In genomic region chr11:64778223-64778472, GRCh38 we compare ENCODE assay signal across 8 cellular contexts. TPM values are rescaled to one million over a fixed set of nuclear protein-coding genes. Genes with fewer than 3 reads are reported as not detected.
A peak's percentile ranks its signal among the peaks of the same experiment; 100 is the strongest.
DNase-seq lines count a peak whose midpoint lies in the region; ATAC-seq, FAIRE-seq and TF ChIP-seq lines count a peak whose summit lies in the region.

No MANE protein-coding gene starts in this region.

- H3K4me3 ChIP-seq in AG10803 (ENCODE audit: low read length): peak overlapping the region; percentile 69
- peak overlapping the region in 1 of 2 donors; percentile 52 for H3K4me3 ChIP-seq in kidney (ENCODE audit: low read length in 2 of 2)
- peak overlapping the region; percentile 95 to 99 for H3K4me3 ChIP-seq in tibial artery

- no peaks in the 10 kb centered on the region for H3K9me3 Mint-ChIP-seq in activated T-helper 1 cell treated with anti-CD3 and anti-CD28 coated beads, Interleukin-12 subunit alpha, Interleukin-12 subunit beta, Interleukin-2, Interleukin-4 antibody, amounts not matched to agents 30 ng/mL and 10 ng/mL and 1 ng/mL, durations not matched to agents 14 hours and 24 hours and 36 hours

- CTCF ChIA-PET in HEK293T (lab: Yijun Ruan, JAX): interaction anchor here (1.5 kb wide), 1 partner anchor 9 kb away, joined by 5 read pairs; no protein-coding TSS in a partner anchor

- peak overlapping the region; percentile 98 for H3K27ac ChIP-seq in kidney (ENCODE audit: low read depth in 2 of 2, low read length in 2 of 2)
- H3K27ac ChIP-seq in tibial artery: peak overlapping the region; percentile 99

- FAIRE-seq in kidney (lab: Jason Lieb, UNC): no peak

- H3K36me3 Mint-ChIP-seq in activated T-helper 1 cell treated with anti-CD3 and anti-CD28 coated beads, Interleukin-12 subunit alpha, Interleukin-12 subunit beta, Interleukin-2, Interleukin-4 antibody, amounts not matched to agents 30 ng/mL and 10 ng/mL and 1 ng/mL, durations not matched to agents 14 hours and 24 hours and 36 hours (ENCODE audit: low read depth): peaks cover 41% of the 10 kb centered on the region

- POLR2A ChIA-PET in HEK293T (lab: Yijun Ruan, JAX): interaction anchor here (0.9 to 1.5 kb wide), 19 partner anchors 14 to 461 kb away, joined by 3 to 17 read pairs (median 4); partner anchors contain the start of genes MAP4K2, MEN1, PYGM and TRMT112

- no peak for TF ChIP-seq CTCF in AG10803 (conservative IDR thresholded peaks at IDR 0.05; ENCODE audit: low read length)
- no peak for TF ChIP-seq CTCF in kidney (IDR thresholded peaks at IDR 0.05; ENCODE audit: borderline replicate concordance, extremely low read depth, insufficient read depth)
- no peak for TF ChIP-seq CTCF in tibial artery (IDR thresholded peaks at IDR 0.05)

- H3K4me3 Mint-ChIP-seq in activated T-helper 1 cell treated with anti-CD3 and anti-CD28 coated beads, Interleukin-12 subunit alpha, Interleukin-12 subunit beta, Interleukin-2, Interleukin-4 antibody, amounts not matched to agents 30 ng/mL and 10 ng/mL and 1 ng/mL, durations not matched to agents 14 hours and 24 hours and 36 hours: peak overlapping the region; percentile 87

- H3K27ac Mint-ChIP-seq in activated T-helper 1 cell treated with anti-CD3 and anti-CD28 coated beads, Interleukin-12 subunit alpha, Interleukin-12 subunit beta, Interleukin-2, Interleukin-4 antibody, amounts not matched to agents 30 ng/mL and 10 ng/mL and 1 ng/mL, durations not matched to agents 14 hours and 24 hours and 36 hours: peak overlapping the region; percentile 97

- intact Hi-C loops in activated T-helper 1 cell treated with anti-CD3 and anti-CD28 coated beads, Interleukin-12 subunit alpha, Interleukin-12 subunit beta, Interleukin-2, Interleukin-4 antibody, amounts not matched to agents 30 ng/mL and 10 ng/mL and 1 ng/mL, durations not matched to agents 14 hours and 24 hours and 36 hours (cut with micrococcal nuclease): loop anchor here (1.0 to 5.0 kb wide), 12 partner anchors 25 to 1081 kb away; partner anchors contain the start of genes CFL1, EHD1, FAU and MAP4K2
- intact Hi-C loops in kidney (cut with DNase I): no loop called here
- intact Hi-C loops in tibial artery (cut with DNase I; ENCODE audit: low total_unique reads): no loop called here

- H3K9me3 ChIP-seq in kidney (ENCODE audit: control insufficient read depth in 1 of 2, low read length in 2 of 2): no peaks in the 10 kb centered on the region
- no peaks in the 10 kb centered on the region for H3K9me3 ChIP-seq in tibial artery

- DNase-seq in AG10803 (ENCODE audit: low read depth) (no peak), HEK293T (ENCODE audit: extremely low spot score) (no peak), kidney (no peak), tibial artery (no peak), AML-193 (lab: John Stamatoyannopoulos, UW) (no peak)
- no peak for DNase-seq in activated T-helper 1 cell treated with anti-CD3 and anti-CD28 coated beads, Interleukin-12 subunit alpha, Interleukin-12 subunit beta, Interleukin-2, Interleukin-4 antibody, amounts not matched to agents 30 ng/mL and 10 ng/mL and 1 ng/mL, durations not matched to agents 14 hours and 24 hours and 36 hours (ENCODE audit: low spot score)
- no peak for DNase-seq in activated effector memory CD4-positive, alpha-beta T cell treated with anti-CD3 and anti-CD28 coated beads, Interleukin-2, amount 50 U/mL, for 16 hours

- no peaks in the 10 kb centered on the region for H3K27me3 ChIP-seq in tibial artery

- peaks cover 2% of the 10 kb centered on the region for H3K27me3 Mint-ChIP-seq in activated T-helper 1 cell treated with anti-CD3 and anti-CD28 coated beads, Interleukin-12 subunit alpha, Interleukin-12 subunit beta, Interleukin-2, Interleukin-4 antibody, amounts not matched to agents 30 ng/mL and 10 ng/mL and 1 ng/mL, durations not matched to agents 14 hours and 24 hours and 36 hours (ENCODE audit: insufficient read depth)

- H3K9ac ChIP-seq in kidney (ENCODE audit: low read length in 2 of 2): peak overlapping the region; percentile 41 to 72

- H3K4me1 Mint-ChIP-seq in activated T-helper 1 cell treated with anti-CD3 and anti-CD28 coated beads, Interleukin-12 subunit alpha, Interleukin-12 subunit beta, Interleukin-2, Interleukin-4 antibody, amounts not matched to agents 30 ng/mL and 10 ng/mL and 1 ng/mL, durations not matched to agents 14 hours and 24 hours and 36 hours (ENCODE audit: low read depth): peaks cover 63% of the 10 kb centered on the region

- no peak for ATAC-seq in GM21423 (IDR thresholded peaks at IDR 0.05; ENCODE audit: unreplicated experiment)

- H3K36me3 ChIP-seq in kidney (ENCODE audit: control insufficient read depth in 1 of 2, insufficient read depth in 2 of 2, low read length in 2 of 2): peaks cover 31 to 34% of the 10 kb centered on the region in 2 donors
- peaks cover 33 to 42% (median 35%) of the 10 kb centered on the region in 3 donors for H3K36me3 ChIP-seq in tibial artery

- H3K4me1 ChIP-seq in kidney (ENCODE audit: control insufficient read depth in 1 of 2, insufficient read depth in 1 of 2, low read depth in 1 of 2, low read length in 2 of 2): peaks cover 14 to 21% of the 10 kb centered on the region in 2 donors
- H3K4me1 ChIP-seq in tibial artery: peaks cover 0 to 48% (median 30%) of the 10 kb centered on the region in 4 donors

TF ChIP-seq in HEK293T, 16 proteins besides CTCF, POLR2A, EP300 and RAD21:
- TF ChIP-seq NFRKB (IDR thresholded peaks at IDR 0.05) (no peak), BHLHE40 (IDR thresholded peaks at IDR 0.05; ENCODE audit: borderline replicate concordance) (no peak), FOXM1 (IDR thresholded peaks at IDR 0.05; ENCODE audit: borderline replicate concordance) (peak; percentile 19; the same call in 1 of the 2 replicates), ZNF384 (IDR thresholded peaks at IDR 0.05) (no peak), CTBP1 (IDR thresholded peaks at IDR 0.05; ENCODE audit: borderline replicate concordance) (no peak)

RNA-seq across cellular contexts. Expression of gene SF1, which starts 0.2 kb away (rescaled TPM):
- 518 and 538 TPM in 2 replicates for total RNA-seq in activated T-helper 1 cell treated with anti-CD3 and anti-CD28 coated beads, Interleukin-12 subunit alpha, Interleukin-12 subunit beta, Interleukin-2, Interleukin-4 antibody, amounts not matched to agents 30 ng/mL and 10 ng/mL and 1 ng/mL, durations not matched to agents 14 hours and 24 hours and 36 hours
- 320 TPM for total RNA-seq in kidney
- polyA plus RNA-seq in kidney (ENCODE audit: insufficient read depth, low read depth, low replicate concordance): 87.5 TPM

RNA-seq across cellular contexts. Expression of gene PYGM, which starts 18.4 kb away (rescaled TPM):
- 2.7 and 4.8 TPM in 2 replicates for total RNA-seq in activated T-helper 1 cell treated with anti-CD3 and anti-CD28 coated beads, Interleukin-12 subunit alpha, Interleukin-12 subunit beta, Interleukin-2, Interleukin-4 antibody, amounts not matched to agents 30 ng/mL and 10 ng/mL and 1 ng/mL, durations not matched to agents 14 hours and 24 hours and 36 hours
- 8.6 TPM for total RNA-seq in kidney
- polyA plus RNA-seq in kidney (ENCODE audit: insufficient read depth, low read depth, low replicate concordance): 2.5 TPM

RNA-seq across cellular contexts. Expression of gene MAP4K2, which starts 24.9 kb away (rescaled TPM):
- total RNA-seq in activated T-helper 1 cell treated with anti-CD3 and anti-CD28 coated beads, Interleukin-12 subunit alpha, Interleukin-12 subunit beta, Interleukin-2, Interleukin-4 antibody, amounts not matched to agents 30 ng/mL and 10 ng/mL and 1 ng/mL, durations not matched to agents 14 hours and 24 hours and 36 hours: 70.2 and 70.7 TPM in 2 replicates
- total RNA-seq in kidney: 12.5 TPM
- polyA plus RNA-seq in kidney (ENCODE audit: insufficient read depth, low read depth, low replicate concordance): 15.4 TPM

RNA-seq across cellular contexts. Expression of gene MEN1, which starts 32.2 kb away (rescaled TPM):
- 39.6 and 43.8 TPM in 2 replicates for total RNA-seq in activated T-helper 1 cell treated with anti-CD3 and anti-CD28 coated beads, Interleukin-12 subunit alpha, Interleukin-12 subunit beta, Interleukin-2, Interleukin-4 antibody, amounts not matched to agents 30 ng/mL and 10 ng/mL and 1 ng/mL, durations not matched to agents 14 hours and 24 hours and 36 hours
- 20.9 TPM for total RNA-seq in kidney
- polyA plus RNA-seq in kidney (ENCODE audit: insufficient read depth, low read depth, low replicate concordance): 24.0 TPM

RNA-seq across cellular contexts. Expression of gene RASGRP2, which starts 34.2 kb away (rescaled TPM):
- 15.8 and 19.5 TPM in 2 replicates for total RNA-seq in activated T-helper 1 cell treated with anti-CD3 and anti-CD28 coated beads, Interleukin-12 subunit alpha, Interleukin-12 subunit beta, Interleukin-2, Interleukin-4 antibody, amounts not matched to agents 30 ng/mL and 10 ng/mL and 1 ng/mL, durations not matched to agents 14 hours and 24 hours and 36 hours
- total RNA-seq in kidney: 42.6 TPM
- 14.1 TPM for polyA plus RNA-seq in kidney (ENCODE audit: insufficient read depth, low read depth, low replicate concordance)
